8 cellular contexts compared by ENCODE assay signal in genomic region chr5:172770675-172771438, GRCh38. TPM values are rescaled to one million over a fixed set of nuclear protein-coding genes. Genes with fewer than 3 reads are reported as not detected.
DNase-seq lines count a peak whose midpoint lies in the region; ATAC-seq and TF ChIP-seq lines count a peak whose summit lies in the region.

Gene DUSP1 (minus strand): TSS chr5:172771195. CDS start chr5:172770952, 243 bp downstream.

- H3K4me2 ChIP-seq in PC-9, result peak within 1 kb of the TSS; percentile 100

- H3K4me3 ChIP-seq in PC-9, result peak within 1 kb of the TSS; percentile 91
- H3K4me3 ChIP-seq in muscle layer of duodenum (ENCODE audit: low read depth in 1 of 2, low read length in 2 of 2), result peak within 1 kb of the TSS; percentile 85 to 98

- DNase-seq in DMS53 treated with DMSO at 0.1 percent for 48 hours (lab: John Stamatoyannopoulos, UW; ENCODE audit: unreplicated experiment) (peak; percentile 91), KG1 (lab: John Stamatoyannopoulos, UW) (peak; percentile 94), PC-9 (peak; percentile 84 to 98)
- peak; percentile 97 for DNase-seq in activated T-cell treated with anti-CD3 and anti-CD28 coated beads, Interleukin-2, amount 50 U/mL, for 72 hours
- peak; percentile 94 for DNase-seq in stimulated activated CD8-positive, alpha-beta memory T cell treated with anti-CD3 and anti-CD28 coated beads, Interleukin-7, amount 100 ng/mL, for 24 hours (ENCODE audit: low read depth)

- H3K27ac ChIP-seq in PC-9 (peak within 1 kb of the TSS; percentile 93), muscle layer of duodenum (ENCODE audit: low read length) (peak within 1 kb of the TSS; percentile 100)

- no peaks in the 10 kb centered on the region for H3K9me2 ChIP-seq in PC-9 (ENCODE audit: insufficient read depth)

- H3K79me2 ChIP-seq in PC-9 (ENCODE audit: low read depth), result peaks cover 29% of the 10 kb centered on the region

- POLR2A ChIA-PET in PC-9 (lab: Charles Lee; ENCODE audit: unreplicated experiment), result interaction anchor here (0.5 to 2.5 kb wide), 12 partner anchors 27 to 1053 kb away, joined by 3 to 24 read pairs (median 4); no protein-coding TSS in a partner anchor

- intact Hi-C loops in PC-9 (cut with micrococcal nuclease; ENCODE audit: unreplicated experiment), result loop anchor here (1.0 kb wide), 3 partner anchors 63 to 187 kb away; partner anchors contain the start of gene ERGIC1

- peak; percentile 50; the same call in 1 of the 2 replicates for TF ChIP-seq CTCF in PC-9 (conservative IDR thresholded peaks at IDR 0.05)

- H4K20me1 ChIP-seq in PC-9 (ENCODE audit: insufficient read depth), result peaks cover 29% of the 10 kb centered on the region

- peaks cover 64% of the 10 kb centered on the region for H3K4me1 Mint-ChIP-seq in activated T-cell treated with anti-CD3 and anti-CD28 coated beads, Interleukin-2, amount 50 U/mL, for 72 hours (ENCODE audit: low read depth)

- H3K4me3 Mint-ChIP-seq in activated T-cell treated with anti-CD3 and anti-CD28 coated beads, Interleukin-2, amount 50 U/mL, for 72 hours, result peak within 1 kb of the TSS; percentile 91 to 96

- H2AFZ ChIP-seq in PC-9, result peak within 1 kb of the TSS; percentile 65

- H3K27me3 Mint-ChIP-seq in activated T-cell treated with anti-CD3 and anti-CD28 coated beads, Interleukin-2, amount 50 U/mL, for 72 hours (ENCODE audit: low read depth), result no peaks in the 10 kb centered on the region

- peak; percentile 50 for ATAC-seq in GM21619 (IDR thresholded peaks at IDR 0.05; ENCODE audit: unreplicated experiment)
- ATAC-seq in activated T-cell treated with anti-CD3 and anti-CD28 coated beads, Interleukin-2, amount 50 U/mL, for 72 hours (replicated peaks in 1 of 2), result peak; percentile 61 to 67
- peak; percentile 72 for ATAC-seq in esophagus mucosa

- peaks cover 9 to 16% of the 10 kb centered on the region in 2 donors for H3K36me3 Mint-ChIP-seq in activated T-cell treated with anti-CD3 and anti-CD28 coated beads, Interleukin-2, amount 50 U/mL, for 72 hours (ENCODE audit: insufficient read depth in 2 of 2)

- no TSS peak for BruUV-seq in PC-9 (replicated peaks; lab: Mats Ljungman, UMichigan)

- CTCF ChIA-PET in PC-9 (lab: Charles Lee), result interaction anchor here (0.8 to 1.9 kb wide), 4 partner anchors 56 to 160 kb away, joined by 3 to 12 read pairs (median 3); no protein-coding TSS in a partner anchor

- no peaks in the 10 kb centered on the region for H3K9me3 ChIP-seq in PC-9 (ENCODE audit: insufficient read depth, low read depth)
- no peaks in the 10 kb centered on the region for H3K9me3 ChIP-seq in muscle layer of duodenum (ENCODE audit: control insufficient read depth in 1 of 2, low read length in 2 of 2)

- peaks cover 0 to 2% of the 10 kb centered on the region in 2 donors for H3K9me3 Mint-ChIP-seq in activated T-cell treated with anti-CD3 and anti-CD28 coated beads, Interleukin-2, amount 50 U/mL, for 72 hours

- H3F3A ChIP-seq in PC-9 (ENCODE audit: insufficient read depth, low read depth), result peaks cover 59% of the 10 kb centered on the region

- H3K4me1 ChIP-seq in PC-9 (replicated peaks; ENCODE audit: insufficient read depth), result peaks cover 61% of the 10 kb centered on the region
- H3K4me1 ChIP-seq in muscle layer of duodenum (ENCODE audit: control insufficient read depth in 1 of 2, insufficient read depth in 2 of 2, low read length in 2 of 2), result peaks cover 4 to 8% of the 10 kb centered on the region in 2 donors

- peak within 1 kb of the TSS; percentile 95 for H3K27ac Mint-ChIP-seq in activated T-cell treated with anti-CD3 and anti-CD28 coated beads, Interleukin-2, amount 50 U/mL, for 72 hours

- H3K27me3 ChIP-seq in PC-9 (ENCODE audit: insufficient read depth, low read depth) (no peaks in the 10 kb centered on the region), muscle layer of duodenum (ENCODE audit: low read depth, low read length) (no peaks in the 10 kb centered on the region)

- peaks cover 25% of the 10 kb centered on the region; the same call in 1 of the 2 replicates for H3K36me3 ChIP-seq in PC-9 (ENCODE audit: low read depth)
- H3K36me3 ChIP-seq in muscle layer of duodenum (ENCODE audit: control insufficient read depth in 1 of 2, insufficient read depth in 2 of 2, low read length in 2 of 2), result peaks cover 26 to 52% of the 10 kb centered on the region in 2 donors

RNA-seq across cellular contexts. Expression of gene DUSP1, which starts in this region (rescaled TPM):
- total RNA-seq in PC-9 (2021) (10.3 and 18.4 TPM in 2 replicates), esophagus mucosa (101 TPM)
- 10 to 100 TPM; 14.5 to 24.5 TPM for total RNA-seq in activated T-cell treated with anti-CD3 and anti-CD28 coated beads, Interleukin-2, amount 50 U/mL, for 72 hours

Comparison
In these comparisons a context has a peak if more than half of its experiments do, and no peak if none do; other contexts are left out.
1. Peak in every context shown above with its lines: DNase-seq, ATAC-seq, H3K4me3 ChIP-seq and H3K27ac ChIP-seq.